ENCODE assay signal across 8 cellular contexts in the genomic region with DNA sequence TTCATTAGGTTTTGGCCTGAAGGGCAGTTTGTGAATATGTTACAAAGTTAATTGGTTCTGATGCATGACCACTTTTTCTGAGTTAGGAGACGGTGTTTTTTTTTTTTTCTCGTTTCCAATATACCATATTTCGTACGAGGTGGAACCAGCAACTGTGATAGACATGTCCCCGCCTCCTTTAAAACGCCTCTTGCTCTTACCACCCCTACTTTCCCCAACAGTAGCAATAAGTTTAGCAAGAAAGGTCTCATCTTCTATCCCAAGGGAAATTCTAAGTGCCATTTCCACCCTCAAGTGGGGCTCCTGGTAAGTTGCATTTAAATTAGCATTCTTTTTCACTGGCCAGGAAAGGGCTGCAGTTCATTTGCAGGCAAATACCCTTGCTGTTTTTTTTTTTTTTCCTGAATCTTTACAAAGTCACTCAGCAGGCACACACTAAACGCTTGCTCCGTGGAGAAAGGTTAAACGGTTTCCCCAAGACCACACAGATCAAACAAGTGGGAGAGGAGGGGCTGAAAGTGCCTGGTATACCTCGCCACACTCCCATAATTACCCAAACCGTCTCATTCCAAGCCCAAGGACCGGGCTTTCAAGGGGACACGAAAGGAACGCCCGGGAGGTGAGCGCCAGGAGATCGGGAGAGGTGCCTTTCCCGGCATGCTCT. TPM values are rescaled to one million over a fixed set of nuclear protein-coding genes. Genes with fewer than 3 reads are reported as not detected.
DNase-seq lines count a peak whose midpoint lies in the region; ATAC-seq and TF ChIP-seq lines count a peak whose summit lies in the region.

No MANE protein-coding gene starts in this region.

- H3K9ac ChIP-seq in DND-41 (ENCODE audit: low read depth, low read length) = peak overlapping the region; percentile 59
- no peak overlapping the region for H3K9ac ChIP-seq in mucosa of stomach (ENCODE audit: low read length)

- H3K36me3 ChIP-seq in DND-41 (ENCODE audit: insufficient read depth, low read length) (no peaks in the 10 kb centered on the region), mucosa of stomach (ENCODE audit: control insufficient read depth, insufficient read depth, low read length) (no peaks in the 10 kb centered on the region)

- ATAC-seq in DND-41 (ENCODE audit: insufficient read depth, low read depth) (no peak; the same call in 1 of the 3 replicates), HG03175 (IDR thresholded peaks at IDR 0.05; ENCODE audit: unreplicated experiment) (no peak)

- H3K4me1 ChIP-seq in DND-41 (ENCODE audit: insufficient read depth, low read length) (peaks cover 13% of the 10 kb centered on the region; the same call in 1 of the 2 replicates), mucosa of stomach (ENCODE audit: control insufficient read depth, insufficient read depth, low read length) (no peaks in the 10 kb centered on the region)

- H3K9me3 ChIP-seq in DND-41 (ENCODE audit: insufficient read depth, low read length, severe bottlenecking) (peaks cover 3% of the 10 kb centered on the region), mucosa of stomach (ENCODE audit: control insufficient read depth, low read length) (no peaks in the 10 kb centered on the region)

- peak overlapping the region; percentile 71 for H2AFZ ChIP-seq in DND-41 (ENCODE audit: low read depth, low read length)

- peaks cover 3% of the 10 kb centered on the region; the same call in 1 of the 2 replicates for H3K79me2 ChIP-seq in DND-41 (ENCODE audit: insufficient read depth, low read length)

- no peaks in the 10 kb centered on the region for H4K20me1 ChIP-seq in DND-41 (ENCODE audit: insufficient read depth, low read length)

- in situ Hi-C loops in KBM-7 (cut with MboI; ENCODE audit: low pct_unique_long_range_greater_than_20kb, low sequenced_read_pairs) = no loop called here

- peak overlapping the region; percentile 87 for H3K27ac ChIP-seq in DND-41 (ENCODE audit: low read length)

- peak overlapping the region; percentile 11 to 61; a peak in 3 of 4 replicates for H3K4me3 ChIP-seq in DND-41 (ENCODE audit: low read depth in 1 of 2, low read length in 2 of 2)
- peak overlapping the region; percentile 62 for H3K4me3 ChIP-seq in choroid plexus epithelial cell (ENCODE audit: low read depth, low read length)
- peak overlapping the region; percentile 80 for H3K4me3 ChIP-seq in mucosa of stomach (ENCODE audit: low read length)

- peak overlapping the region; percentile 66 for H3K4me2 ChIP-seq in DND-41 (ENCODE audit: insufficient read depth, low read length)

- H3K27me3 ChIP-seq in DND-41 (ENCODE audit: insufficient read depth, low read length, poor library complexity) (no peaks in the 10 kb centered on the region), mucosa of stomach (ENCODE audit: control insufficient read depth, insufficient read depth, low read length) (no peaks in the 10 kb centered on the region)

- TF ChIP-seq CTCF in DND-41 (IDR thresholded peaks at IDR 0.05; ENCODE audit: borderline replicate concordance, extremely low read depth, low read length, poor library complexity, severe bottlenecking) (no peak), choroid plexus epithelial cell (conservative IDR thresholded peaks at IDR 0.05; ENCODE audit: low read depth, low read length) (no peak)

- DNase-seq in DND-41 (no peak), NCI-H128 (lab: John Stamatoyannopoulos, UW; ENCODE audit: unreplicated experiment) (peak; percentile 30), choroid plexus epithelial cell (ENCODE audit: low read depth) (no peak), KBM-7 (no peak), cerebellum (ENCODE audit: low spot score) (no peak)
- DNase-seq in stimulated activated CD4-positive, alpha-beta T cell treated with anti-CD3 and anti-CD28 coated beads, Interleukin-4, amount 100 ng/mL, for 24 hours = no peak

RNA-seq across cellular contexts. Expression of gene MGA, which starts 39.5 kb away (rescaled TPM):
- 85.4 TPM for total RNA-seq in cerebellum
